ENCODE assay signal across 18 cellular contexts in the genomic region with DNA sequence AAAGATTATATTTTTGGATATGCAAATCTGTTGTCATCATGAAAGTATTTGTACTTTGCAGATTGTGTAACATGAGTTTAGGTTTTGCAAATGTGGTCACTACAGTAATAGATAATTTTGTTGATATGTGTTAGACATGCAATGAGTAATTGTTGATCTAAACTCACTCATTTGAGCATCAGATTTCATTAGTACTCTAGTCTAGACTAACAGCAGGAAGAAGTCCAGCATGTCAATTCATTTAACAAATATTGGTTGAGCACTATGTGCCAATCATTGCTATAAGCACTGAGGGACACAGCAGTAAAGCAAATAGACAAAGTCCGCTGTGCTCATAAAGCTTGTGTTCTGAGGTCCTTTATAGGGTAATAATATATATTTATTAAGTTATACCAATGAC.
DNase-seq lines count a peak whose midpoint lies in the region; ATAC-seq and TF ChIP-seq lines count a peak whose summit lies in the region.
"Had no signal": no experiment of that assay in that cellular context is flagged by ENCODE, and none has a peak within 500 bp of the region (broad histone marks: within the 10 kb centered on the region; RNA-seq: fewer than 3 reads in every experiment).

No MANE protein-coding gene starts in this region.

- no peaks in the 10 kb centered on the region for H3K36me3 ChIP-seq in skeletal muscle satellite cell (ENCODE audit: insufficient read depth, low read length)
- H3K36me3 ChIP-seq: heart right ventricle, neural progenitor cell had no signal

- H3K4me2 ChIP-seq in skeletal muscle satellite cell (ENCODE audit: low read length) = peak overlapping the region; percentile 30
- H3K4me2 ChIP-seq: neural progenitor cell had no signal

- in situ Hi-C loops in astrocyte of the spinal cord (cut with HindIII; ENCODE audit: low sequenced_read_pairs) = no loop called here

- H3K4me3 ChIP-seq in astrocyte of the spinal cord (ENCODE audit: low read depth, low read length) = no peak overlapping the region
- no peak overlapping the region for H3K4me3 ChIP-seq in skeletal muscle satellite cell (ENCODE audit: low read length)
- H3K4me3 ChIP-seq: heart right ventricle, neural progenitor cell had no signal

- H3K4me3 Mint-ChIP-seq in stimulated activated naive CD8-positive, alpha-beta T cell treated with anti-CD3 and anti-CD28 coated beads, Interleukin-15, amount 100 ng/mL, for 72 hours = no peak overlapping the region
- H3K4me3 Mint-ChIP-seq: CD14-positive monocyte, neural progenitor cell had no signal

- no peak overlapping the region for H3K27ac ChIP-seq in foreskin keratinocyte
- H3K27ac ChIP-seq: heart right ventricle, neural progenitor cell had no signal

- no peaks in the 10 kb centered on the region for H3K9me3 Mint-ChIP-seq in stimulated activated naive CD8-positive, alpha-beta T cell treated with anti-CD3 and anti-CD28 coated beads, Interleukin-15, amount 100 ng/mL, for 72 hours
- H3K9me3 Mint-ChIP-seq: CD14-positive monocyte had no signal

- H3K27me3 ChIP-seq in foreskin keratinocyte = no peaks in the 10 kb centered on the region
- no peaks in the 10 kb centered on the region for H3K27me3 ChIP-seq in skeletal muscle satellite cell (ENCODE audit: control insufficient read depth, insufficient read depth, low read length)
- H3K27me3 ChIP-seq: heart right ventricle, neural progenitor cell had no signal

- H3K9ac ChIP-seq in skeletal muscle satellite cell (ENCODE audit: low read depth, low read length) = no peak overlapping the region
- H3K9ac ChIP-seq: neural progenitor cell had no signal

- no peaks in the 10 kb centered on the region for H3K4me1 Mint-ChIP-seq in stimulated activated naive CD8-positive, alpha-beta T cell treated with anti-CD3 and anti-CD28 coated beads, Interleukin-15, amount 100 ng/mL, for 72 hours

- no peaks in the 10 kb centered on the region for H3K27me3 Mint-ChIP-seq in stimulated activated naive CD8-positive, alpha-beta T cell treated with anti-CD3 and anti-CD28 coated beads, Interleukin-15, amount 100 ng/mL, for 72 hours

- DNase-seq in HS-5 (ENCODE audit: low read depth) (peak; percentile 49), astrocyte of the spinal cord (ENCODE audit: low read depth, low spot score) (peak; percentile 37), foreskin keratinocyte (peak; percentile 12 to 33), NCI-H446 (lab: John Stamatoyannopoulos, UW) (no peak), DMS 273 (lab: John Stamatoyannopoulos, UW; ENCODE audit: unreplicated experiment) (no peak)
- DNase-seq in stimulated activated CD4-positive, alpha-beta T cell treated with anti-CD3 and anti-CD28 coated beads, Interleukin-4, amount 100 ng/mL, for 1 hour = no peak
- no peak for DNase-seq in stimulated activated naive CD8-positive, alpha-beta T cell treated with anti-CD3 and anti-CD28 coated beads, Interleukin-15, amount 100 ng/mL, for 72 hours
- DNase-seq: activated CD4-positive, CD25-positive, alpha-beta regulatory T cell treated with anti-CD3 and anti-CD28 coated beads, Interleukin-2, amount 50 U/mL, for 72 hours; activated T-cell treated with anti-CD3 and anti-CD28 coated beads for 4 hours; amniotic stem cell; effector memory CD4-positive, alpha-beta T cell; GF-D8; heart right ventricle; NCI-H2171 treated with DMSO at 0.1 percent for 48 hours; small intestine had no signal

- H3K9me3 ChIP-seq in skeletal muscle satellite cell (replicated peaks; ENCODE audit: low read length) = no peaks in the 10 kb centered on the region
- H3K9me3 ChIP-seq: heart right ventricle had no signal

- peak; percentile 31 for ATAC-seq in foreskin keratinocyte
- ATAC-seq in stimulated activated naive CD8-positive, alpha-beta T cell treated with anti-CD3 and anti-CD28 coated beads, Interleukin-15, amount 100 ng/mL, for 72 hours = no peak
- ATAC-seq: heart right ventricle had no signal

- H3K4me1 ChIP-seq in foreskin keratinocyte = no peaks in the 10 kb centered on the region
- peaks cover 17% of the 10 kb centered on the region for H3K4me1 ChIP-seq in skeletal muscle satellite cell (ENCODE audit: control insufficient read depth, insufficient read depth, low read length)
- H3K4me1 ChIP-seq: neural progenitor cell had no signal

- H3K27ac Mint-ChIP-seq in stimulated activated naive CD8-positive, alpha-beta T cell treated with anti-CD3 and anti-CD28 coated beads, Interleukin-15, amount 100 ng/mL, for 72 hours = no peak overlapping the region
- H3K27ac Mint-ChIP-seq: CD14-positive monocyte, neural progenitor cell had no signal

- TF ChIP-seq CTCF in astrocyte of the spinal cord (IDR thresholded peaks at IDR 0.05; ENCODE audit: low read depth, low read length) (no peak), foreskin keratinocyte (conservative IDR thresholded peaks at IDR 0.05) (no peak)

Comparison
In these comparisons a context has a peak if more than half of its experiments do, and no peak if none do; other contexts are left out.
1. DNase-seq: peak in HS-5 (single experiment), astrocyte of the spinal cord (single experiment) and foreskin keratinocyte (2 of 2); none in stimulated activated CD4-positive, alpha-beta T cell treated with anti-CD3 and anti-CD28 coated beads, Interleukin-4, amount 100 ng/mL, for 1 hour (single experiment), NCI-H446 (0 of 2), DMS 273 (single experiment) and stimulated activated naive CD8-positive, alpha-beta T cell treated with anti-CD3 and anti-CD28 coated beads, Interleukin-15, amount 100 ng/mL, for 72 hours (0 of 2).